Comparison of ENCODE assay signal across 21 cellular contexts in genomic region chr1:15045123-15045522, GRCh38.
DNase-seq lines count a peak whose midpoint lies in the region; ATAC-seq, FAIRE-seq and TF ChIP-seq lines count a peak whose summit lies in the region.
"Had no signal": no experiment of that assay in that cellular context is flagged by ENCODE, and none has a peak within 500 bp of the region (broad histone marks: within the 10 kb centered on the region; RNA-seq: fewer than 3 reads in every experiment).

No MANE protein-coding gene starts in this region.

- H2AK5ac ChIP-seq in H1 (ENCODE audit: low read depth, low read length): 0 out of 2 replicates have a peak overlapping the region, but pooled peaks have one; percentile 39

- no peak overlapping the region for H3K4me2 ChIP-seq in H1 (ENCODE audit: insufficient read depth in 1 of 2, low read depth in 2 of 2, low read length in 2 of 2)
- H3K4me2 ChIP-seq: A549 had no signal

- H3K27me3 ChIP-seq in H1 (replicated peaks in 1 of 4; ENCODE audit: control insufficient read depth in 3 of 4, extremely low read depth in 1 of 4, insufficient read depth in 3 of 4, low read length in 3 of 4): no peaks in the 10 kb centered on the region

- TF ChIP-seq CTCF in H1 (IDR thresholded peaks at IDR 0.05; ENCODE audit: control extremely low read depth in 1 of 3, insufficient read depth in 1 of 3, low read depth in 1 of 3, low read length in 3 of 3): no peak
- no peak for TF ChIP-seq CTCF in mucosa of descending colon (IDR thresholded peaks at IDR 0.05)

- 0 out of 2 replicates have a peak overlapping the region, but pooled peaks have one; percentile 50 for H2BK12ac ChIP-seq in H1 (ENCODE audit: low read depth, low read length)

- POLR2A ChIA-PET in H1 (lab: Charles Lee; ENCODE audit: partially characterized antibody): no interaction called here

- H3K79me1 ChIP-seq in H1 (ENCODE audit: low read depth, low read length): no peaks in the 10 kb centered on the region

- no peak for TF ChIP-seq RAD21 in H1 (IDR thresholded peaks at IDR 0.05 in 1 of 2, conservative IDR thresholded peaks at IDR 0.05 in 1 of 2; ENCODE audit: low read depth in 2 of 2, low read length in 2 of 2)

- intact Hi-C loops in mucosa of descending colon (cut with DNase I, micrococcal nuclease): loop anchor here (5.0 to 10.0 kb wide), 2 partner anchors 270 to 1078 kb away; no protein-coding TSS in a partner anchor

- H2BK15ac ChIP-seq in H1 (ENCODE audit: low read length): peak overlapping the region; percentile 72; the same call in 1 of the 2 replicates

- DNase-seq in activated naive CD4-positive, alpha-beta T cell treated with anti-CD3 and anti-CD28 coated beads, Interleukin-2, amount 50 U/mL, for 72 hours (ENCODE audit: low spot score in 2 of 2): no peak
- no peak for DNase-seq in activated naive CD4-positive, alpha-beta T cell treated with Interleukin-2 at 50 U/mL for 16 hours
- DNase-seq in H1 (ENCODE audit: low read depth in 1 of 2, low spot score in 2 of 2) (no peak), substantia nigra (lab: John Stamatoyannopoulos, UW) (no peak), mucosa of descending colon (no peak)
- DNase-seq: AML-193; Caco-2; CD4-positive, alpha-beta T cell; GM23248; HCEC 1CT; HFFc6 had no signal

- H3K36me3 ChIP-seq in H1 (ENCODE audit: control insufficient read depth in 2 of 4, insufficient read depth in 4 of 4, low read length in 3 of 4) (no peaks in the 10 kb centered on the region), mucosa of descending colon (ENCODE audit: low read depth) (no peaks in the 10 kb centered on the region)

- H2BK120ac ChIP-seq in H1 (replicated peaks; ENCODE audit: low read depth, low read length): no peak overlapping the region

- no peak overlapping the region for H3K9ac ChIP-seq in H1 (replicated peaks in 1 of 4; ENCODE audit: extremely low read depth in 1 of 4, low read depth in 3 of 4, low read length in 3 of 4)
- H3K9ac ChIP-seq: GM23248 had no signal

- no peak overlapping the region for H3K18ac ChIP-seq in H1 (ENCODE audit: extremely low read depth, low read length)

- H3K79me2 ChIP-seq in H1 (ENCODE audit: control insufficient read depth in 1 of 2, insufficient read depth in 2 of 2, low read length in 2 of 2): no peaks in the 10 kb centered on the region; a peak in 1 of 4 replicates

- TF ChIP-seq EP300 in H1 (IDR thresholded peaks at IDR 0.05; ENCODE audit: borderline replicate concordance in 1 of 2, low read depth in 2 of 2, low read length in 2 of 2): no peak

- peak overlapping the region; percentile 79 to 88 for H3K27ac Mint-ChIP-seq in activated naive CD4-positive, alpha-beta T cell treated with anti-CD3 and anti-CD28 coated beads, Interleukin-2, amount 50 U/mL, for 72 hours
- H3K27ac Mint-ChIP-seq: CD4-positive, alpha-beta T cell; HFFc6 had no signal

- H3K23ac ChIP-seq in H1 (ENCODE audit: insufficient read length): no peak overlapping the region

- H3K4ac ChIP-seq in H1 (replicated peaks; ENCODE audit: insufficient read length, low read depth, low read length): no peak overlapping the region

- H4K8ac ChIP-seq in H1 (ENCODE audit: extremely low read depth, insufficient read depth, low read length): no peak overlapping the region

- no peak for FAIRE-seq in H1 (lab: Jason Lieb, UNC)
- FAIRE-seq: A549, D721Med, G401.6, GM12891, GM18507, H54 had no signal

- H4K91ac ChIP-seq in H1 (replicated peaks; ENCODE audit: insufficient read length, low read length): no peak overlapping the region

- no peak overlapping the region for H3K14ac ChIP-seq in H1 (ENCODE audit: insufficient read length)

- H3K9me3 ChIP-seq in H1 (ENCODE audit: insufficient read depth in 2 of 2, low read depth in 1 of 2, low read length in 1 of 2): no peaks in the 10 kb centered on the region
- H3K9me3 ChIP-seq in mucosa of descending colon: no peaks in the 10 kb centered on the region
- H3K9me3 ChIP-seq: A549, Caco-2 had no signal

- peaks cover 0 to 2% of the 10 kb centered on the region in 2 experiments for H4K20me1 ChIP-seq in H1 (replicated peaks in 1 of 2; ENCODE audit: control insufficient read depth in 1 of 2, insufficient read depth in 2 of 2, low read length in 2 of 2)

- no peak overlapping the region for H2AFZ ChIP-seq in H1 (ENCODE audit: low read length)
- H2AFZ ChIP-seq: GM23248 had no signal

- CTCF ChIA-PET in H1 (lab: Charles Lee; ENCODE audit: partially characterized antibody): interaction anchor here (0.6 to 3.8 kb wide), 8 partner anchors 8 to 194 kb away, joined by 3 to 53 read pairs (median 4); no protein-coding TSS in a partner anchor

- TF ChIP-seq POLR2A in H1 (IDR thresholded peaks at IDR 0.05; ENCODE audit: control extremely low read depth in 1 of 2, low read depth in 2 of 2, low read length in 2 of 2): no peak
- no peak for TF ChIP-seq POLR2A in GM18505 (IDR thresholded peaks at IDR 0.05; ENCODE audit: borderline replicate concordance, extremely low read depth, insufficient read depth, insufficient read length)

- no peak for ATAC-seq in activated naive CD4-positive, alpha-beta T cell treated with anti-CD3 and anti-CD28 coated beads, Interleukin-2, amount 50 U/mL, for 72 hours
- ATAC-seq in mucosa of descending colon (no peak), GM18505 (IDR thresholded peaks at IDR 0.05; ENCODE audit: unreplicated experiment) (no peak)
- ATAC-seq: A549 had no signal

- H3K4me3 ChIP-seq in H1 (ENCODE audit: extremely low read depth in 1 of 4, insufficient read depth in 2 of 4, low read depth in 3 of 4, low read length in 4 of 4) (no peak overlapping the region), mucosa of descending colon (no peak overlapping the region)
- H3K4me3 ChIP-seq: A549, GM23248 had no signal

- no peak overlapping the region for H4K5ac ChIP-seq in H1 (ENCODE audit: insufficient read length, low read depth, low read length)

- H3K23me2 ChIP-seq in H1 (ENCODE audit: low read depth, low read length): no peaks in the 10 kb centered on the region

- H3K36me3 Mint-ChIP-seq in activated naive CD4-positive, alpha-beta T cell treated with anti-CD3 and anti-CD28 coated beads, Interleukin-2, amount 50 U/mL, for 72 hours: no peaks in the 10 kb centered on the region

- no peak overlapping the region for H2BK5ac ChIP-seq in H1 (ENCODE audit: low read depth, low read length)

- H3K56ac ChIP-seq in H1 (replicated peaks; ENCODE audit: insufficient read length, low read depth, low read length): no peak overlapping the region

- 68% methylated on average over 7 of the region's 7 CpGs; no CpG with 5 or more reads in 1 of the 2 experiments for WGBS in H1 (ENCODE audit: extremely low coverage in 1 of 2, insufficient coverage in 1 of 2, insufficient read length in 1 of 2, insufficient replicate concordance in 2 of 2, low coverage in 1 of 2, low lambda C conversion rate in 2 of 2, missing lambda C conversion rate in 1 of 2), 2 experiments

- peak overlapping the region; percentile 22 for H3K27ac ChIP-seq in angular gyrus (ENCODE audit: low read depth, low read length)
- no peak overlapping the region for H3K27ac ChIP-seq in H1 (ENCODE audit: low read depth, low read length)
- H3K27ac ChIP-seq in substantia nigra (ENCODE audit: low read depth, low read length, poor library complexity, severe bottlenecking): peak overlapping the region; percentile 97
- H3K27ac ChIP-seq: 22Rv1, A549, C4-2B, GM23248 had no signal

- H3K9me3 Mint-ChIP-seq in activated naive CD4-positive, alpha-beta T cell treated with anti-CD3 and anti-CD28 coated beads, Interleukin-2, amount 50 U/mL, for 72 hours: no peaks in the 10 kb centered on the region
- H3K9me3 Mint-ChIP-seq: CD4-positive, alpha-beta T cell; HFFc6 had no signal

- no peaks in the 10 kb centered on the region for H3K4me1 ChIP-seq in H1 (replicated peaks in 1 of 4; ENCODE audit: control insufficient read depth in 3 of 4, insufficient read depth in 4 of 4, low read length in 3 of 4)
- H3K4me1 ChIP-seq in mucosa of descending colon (ENCODE audit: low read depth): no peaks in the 10 kb centered on the region
- H3K4me1 ChIP-seq: A549, Caco-2 had no signal

- H2BK20ac ChIP-seq in H1 (ENCODE audit: low read length): no peak overlapping the region

TF ChIP-seq in H1, 55 proteins besides CTCF, POLR2A, EP300 and RAD21:
- TF ChIP-seq KDM1A (IDR thresholded peaks at IDR 0.05; ENCODE audit: borderline replicate concordance, low read length) (no peak), SRF (IDR thresholded peaks at IDR 0.05; ENCODE audit: low read depth, low read length) (no peak), EZH2 (IDR thresholded peaks at IDR 0.05; ENCODE audit: low read depth, low read length, severe bottlenecking) (no peak), NRF1 (IDR thresholded peaks at IDR 0.05; ENCODE audit: low read depth, low read length) (no peak), CEBPB (IDR thresholded peaks at IDR 0.05; ENCODE audit: low read depth, low read length) (no peak), CBX8 (IDR thresholded peaks at IDR 0.05; ENCODE audit: borderline replicate concordance, low read depth, low read length) (no peak), RXRA (IDR thresholded peaks at IDR 0.05; ENCODE audit: insufficient read depth, low read depth, low read length) (no peak), SAP30 (IDR thresholded peaks at IDR 0.05; ENCODE audit: insufficient read depth, insufficient replicate concordance, low read length) (no peak), USF2 (IDR thresholded peaks at IDR 0.05; ENCODE audit: low read length) (no peak), KDM5A (IDR thresholded peaks at IDR 0.05; ENCODE audit: low read length) (no peak), HDAC6 (IDR thresholded peaks at IDR 0.05; ENCODE audit: low read depth, low read length) (no peak), CTBP2 (IDR thresholded peaks at IDR 0.05; ENCODE audit: borderline replicate concordance, insufficient read depth, insufficient read length, low read length) (no peak), YY1 (IDR thresholded peaks at IDR 0.05; ENCODE audit: low read depth, low read length) (no peak), SP2 (IDR thresholded peaks at IDR 0.05; ENCODE audit: low read length) (no peak), TCF12 (IDR thresholded peaks at IDR 0.05; ENCODE audit: low read depth, low read length) (no peak)
TF ChIP-seq in H1: peak in this region for 0.
